In genomic region chr4:10625130-10625529, GRCh38 we compare ENCODE assay signal across 21 cellular contexts. TPM values are rescaled to one million over a fixed set of nuclear protein-coding genes. Genes with fewer than 3 reads are reported as not detected.
DNase-seq lines count a peak whose midpoint lies in the region; ATAC-seq, FAIRE-seq and TF ChIP-seq lines count a peak whose summit lies in the region.
"Had no signal": no experiment of that assay in that cellular context is flagged by ENCODE, and none has a peak within 500 bp of the region (broad histone marks: within the 10 kb centered on the region; RNA-seq: fewer than 3 reads in every experiment).

No MANE protein-coding gene starts in this region.

- TF ChIP-seq POLR2A in GM12892 (IDR thresholded peaks at IDR 0.05; ENCODE audit: low read depth, low read length), result no peak
- no peak for TF ChIP-seq POLR2A in breast epithelium (IDR thresholded peaks at IDR 0.05)

- peaks cover 47% of the 10 kb centered on the region for H3K4me1 Mint-ChIP-seq in nephron progenitor cell
- H3K4me1 Mint-ChIP-seq: activated CD4-positive, alpha-beta memory T cell treated with anti-CD3 and anti-CD28 coated beads, Interleukin-2, amount 10 ng/mL, durations not matched to agents 7 days and 5 days had no signal

- no peaks in the 10 kb centered on the region for H3K27me3 Mint-ChIP-seq in nephron progenitor cell (ENCODE audit: low read depth, poor library complexity)
- H3K27me3 Mint-ChIP-seq: activated CD4-positive, alpha-beta memory T cell treated with anti-CD3 and anti-CD28 coated beads, Interleukin-2, amount 10 ng/mL, durations not matched to agents 7 days and 5 days; effector memory CD8-positive, alpha-beta T cell had no signal

- H3K4me3 Mint-ChIP-seq in nephron progenitor cell, result peak overlapping the region; percentile 0
- H3K4me3 Mint-ChIP-seq: activated CD4-positive, alpha-beta memory T cell treated with anti-CD3 and anti-CD28 coated beads, Interleukin-2, amount 10 ng/mL, durations not matched to agents 7 days and 5 days; activated T-cell treated with anti-CD3 and anti-CD28 coated beads, Interleukin-2, amount 50 U/mL, for 72 hours; effector memory CD8-positive, alpha-beta T cell; nephron had no signal

- H3K4me1 ChIP-seq in breast epithelium, result no peaks in the 10 kb centered on the region

- no peak overlapping the region for H3K27ac Mint-ChIP-seq in nephron progenitor cell
- H3K27ac Mint-ChIP-seq: activated CD4-positive, alpha-beta memory T cell treated with anti-CD3 and anti-CD28 coated beads, Interleukin-2, amount 10 ng/mL, durations not matched to agents 7 days and 5 days; activated T-cell treated with anti-CD3 and anti-CD28 coated beads, Interleukin-2, amount 50 U/mL, for 72 hours; effector memory CD8-positive, alpha-beta T cell had no signal

- no peak for DNase-seq in GM12892 (ENCODE audit: insufficient read length)
- peak; percentile 50 to 86 for DNase-seq in NCI-H2081 (lab: John Stamatoyannopoulos, UW)
- DNase-seq in SHP77 (lab: John Stamatoyannopoulos, UW), result peak; percentile 75 to 84
- DNase-seq in nephron progenitor cell, result no peak
- no peak for DNase-seq in breast epithelium (ENCODE audit: low spot score in 2 of 2)
- no peak for DNase-seq in mesenteric fat pad (ENCODE audit: low spot score)
- DNase-seq in A172 (ENCODE audit: low spot score), result no peak
- DNase-seq: activated CD4-positive, alpha-beta memory T cell treated with anti-CD3 and anti-CD28 coated beads, Interleukin-2, amount 10 ng/mL, durations not matched to agents 7 days and 5 days; activated T-cell treated with anti-CD3 and anti-CD28 coated beads, Interleukin-2, amount 50 U/mL, for 72 hours; cerebellar nuclear complex; effector memory CD8-positive, alpha-beta T cell; right cardiac atrium; RPMI8226; stimulated activated CD4-positive, alpha-beta T cell treated with anti-CD3 and anti-CD28 coated beads, Interleukin-2, amount 100 ng/mL, for 24 hours had no signal

- H3K27me3 ChIP-seq in breast epithelium, result no peaks in the 10 kb centered on the region
- H3K27me3 ChIP-seq: BLaER1 had no signal

- no peaks in the 10 kb centered on the region for H3K36me3 Mint-ChIP-seq in nephron progenitor cell (ENCODE audit: low read depth)

- ATAC-seq in GM19023 (IDR thresholded peaks at IDR 0.05; ENCODE audit: unreplicated experiment), result no peak
- ATAC-seq: activated T-cell treated with anti-CD3 and anti-CD28 coated beads, Interleukin-2, amount 50 U/mL, for 72 hours; effector memory CD8-positive, alpha-beta T cell; right cardiac atrium had no signal

- peak; percentile 24 for FAIRE-seq in GM12892 (lab: Jason Lieb, UNC)
- FAIRE-seq: HTR-8/SVneo had no signal

- no peaks in the 10 kb centered on the region for H3K9me3 Mint-ChIP-seq in nephron progenitor cell
- H3K9me3 Mint-ChIP-seq: activated CD4-positive, alpha-beta memory T cell treated with anti-CD3 and anti-CD28 coated beads, Interleukin-2, amount 10 ng/mL, durations not matched to agents 7 days and 5 days; activated T-cell treated with anti-CD3 and anti-CD28 coated beads, Interleukin-2, amount 50 U/mL, for 72 hours; effector memory CD8-positive, alpha-beta T cell; nephron had no signal

- TF ChIP-seq CTCF in nephron progenitor cell (IDR thresholded peaks at IDR 0.05) (no peak), breast epithelium (IDR thresholded peaks at IDR 0.05) (no peak)

- intact Hi-C loops in breast epithelium (cut with DNase I; ENCODE audit: low total_unique reads), result loop anchor here (5.0 kb wide), 1 partner anchor 308 kb away; no protein-coding TSS in a partner anchor

- no peaks in the 10 kb centered on the region for H3K9me3 ChIP-seq in breast epithelium
- H3K9me3 ChIP-seq: BLaER1 had no signal

- H3K27ac ChIP-seq in breast epithelium, result no peak overlapping the region
- H3K27ac ChIP-seq: BLaER1 had no signal

- no peaks in the 10 kb centered on the region for H3K36me3 ChIP-seq in breast epithelium
- H3K36me3 ChIP-seq: BLaER1 had no signal

- H3K4me3 ChIP-seq in breast epithelium, result no peak overlapping the region
- H3K4me3 ChIP-seq: BLaER1 had no signal

RNA-seq across cellular contexts. Expression of gene CLNK, which starts 59.4 kb away (rescaled TPM):
- polyA plus RNA-seq in GM12892 (2012; ENCODE audit: missing spikeins), result 5.8 TPM
- total RNA-seq in breast epithelium (under 1 TPM in 1 of 3 donors, not detected in 2; under 0.01 TPM), mesenteric fat pad (not detected)
- not detected in 2 replicates for total RNA-seq in A172 (2014; rRNA removed; shearing (Covaris generic))
- total RNA-seq: H4, M059J, right cardiac atrium, temporal lobe had no signal
- polyA plus RNA-seq: right cardiac atrium had no signal

Comparison
In these comparisons a context has a peak if more than half of its experiments do, and no peak if none do; other contexts are left out.
1. DNase-seq: peak in NCI-H2081 (2 of 2) and SHP77 (2 of 2); none in GM12892 (single experiment), nephron progenitor cell (single experiment), breast epithelium (0 of 2), mesenteric fat pad (single experiment) and A172 (single experiment).